In genomic region chr5:126718246-126718868, GRCh38 we compare ENCODE assay signal across 17 cellular contexts. TPM values are rescaled to one million over a fixed set of nuclear protein-coding genes. Genes with fewer than 3 reads are reported as not detected.
DNase-seq lines count a peak whose midpoint lies in the region; ATAC-seq, FAIRE-seq and TF ChIP-seq lines count a peak whose summit lies in the region.
"Had no signal": no experiment of that assay in that cellular context is flagged by ENCODE, and none has a peak within 500 bp of the region (broad histone marks: within the 10 kb centered on the region; RNA-seq: fewer than 3 reads in every experiment).

No MANE protein-coding gene starts in this region.

- no peaks in the 10 kb centered on the region for H3K27me3 Mint-ChIP-seq in endodermal cell (ENCODE audit: insufficient read depth)

- H3K4me1 ChIP-seq in A549 (no peaks in the 10 kb centered on the region), IMR-90 (ENCODE audit: control insufficient read depth, insufficient read depth, low read length) (no peaks in the 10 kb centered on the region), endodermal cell (ENCODE audit: control insufficient read depth, insufficient read depth, low read length) (peaks cover 6% of the 10 kb centered on the region), mesodermal cell (ENCODE audit: control insufficient read depth, insufficient read depth, low read length, poor library complexity, severe bottlenecking) (peaks cover 12% of the 10 kb centered on the region)
- H3K4me1 ChIP-seq: HAP-1, sigmoid colon, uterus had no signal

- H2BK5ac ChIP-seq in IMR-90 (ENCODE audit: low read depth, low read length, poor library complexity, severe bottlenecking): no peak overlapping the region

- in situ Hi-C loops in IMR-90 (cut with MboI; ENCODE audit: low sequenced_read_pairs): no loop called here

- H3K36me3 ChIP-seq in IMR-90 (ENCODE audit: control insufficient read depth, insufficient read depth, low read length) (no peaks in the 10 kb centered on the region), endodermal cell (ENCODE audit: control insufficient read depth, insufficient read depth, low read length) (no peaks in the 10 kb centered on the region), mesodermal cell (ENCODE audit: control insufficient read depth, insufficient read depth, low read length) (no peaks in the 10 kb centered on the region)
- H3K36me3 ChIP-seq: HAP-1, sigmoid colon, uterus had no signal

- no peak overlapping the region for H4K5ac ChIP-seq in IMR-90 (ENCODE audit: low read depth, low read length)

- no peak for TF ChIP-seq POLR2A in A549 (IDR thresholded peaks at IDR 0.05; ENCODE audit: low read length)
- TF ChIP-seq POLR2A in IMR-90 (IDR thresholded peaks at IDR 0.05; ENCODE audit: low read depth, low read length): no peak

- H3K36me3 Mint-ChIP-seq in endodermal cell (ENCODE audit: low read depth): no peaks in the 10 kb centered on the region
- H3K36me3 Mint-ChIP-seq: CD4-positive, alpha-beta memory T cell had no signal

- DNase-seq in A549 (ENCODE audit: low read depth in 1 of 2, low spot score in 1 of 2) (no peak), IMR-90 (no peak), endodermal cell (peak; percentile 92), superior temporal gyrus (ENCODE audit: extremely low spot score) (no peak), NCI-H2171 treated with DMSO at 0.1 percent for 48 hours (lab: John Stamatoyannopoulos, UW) (no peak), activated gamma-delta T cell (lab: John Stamatoyannopoulos, UW) (no peak)
- DNase-seq: activated CD4-positive, alpha-beta T cell treated with anti-CD3 and anti-CD28 coated beads for 4 hours; activated naive CD4-positive, alpha-beta T cell treated with Interleukin-2 at 50 U/mL for 16 hours; aorta; CD4-positive, alpha-beta memory T cell; DMS79; NCI-H1694 treated with DMSO at 0.1 percent for 48 hours; sigmoid colon; uterus had no signal

- no peak overlapping the region for H4K8ac ChIP-seq in IMR-90 (ENCODE audit: low read depth in 2 of 2, low read length in 2 of 2)

- dilution Hi-C loops in IMR-90 (cut with HindIII; ENCODE audit: low sequenced_read_pairs, unreplicated experiment): no loop called here

- no peak overlapping the region for H3K14ac ChIP-seq in IMR-90 (replicated peaks; ENCODE audit: low read depth, low read length)

- no peak overlapping the region for H3K23ac ChIP-seq in IMR-90 (ENCODE audit: low read depth, low read length)

- WGBS in A549 (ENCODE audit: missing lambda C conversion rate): 79% methylated on average over 10 of the region's 10 CpGs
- 16% methylated on average over 5 of the region's 10 CpGs; no CpG with 5 or more reads in 1 of the 2 experiments for WGBS in IMR-90 (ENCODE audit: extremely low coverage in 2 of 2, insufficient read length in 1 of 2), 2 experiments
- WGBS in endodermal cell (ENCODE audit: insufficient coverage in 1 of 2, insufficient read length in 1 of 2), 2 experiments: 15 to 25% methylated on average over 4 to 10 of the region's 10 CpGs
- WGBS in mesodermal cell (ENCODE audit: insufficient coverage in 2 of 2), 2 experiments: 4 to 5% methylated on average over 7 to 8 of the region's 10 CpGs

- H3K4me3 ChIP-seq in A549: no peak overlapping the region
- H3K4me3 ChIP-seq in IMR-90 (ENCODE audit: insufficient read depth, low read depth, low read length): no peak overlapping the region
- peak overlapping the region; percentile 67 for H3K4me3 ChIP-seq in endodermal cell (ENCODE audit: low read length)
- H3K4me3 ChIP-seq in mesodermal cell (ENCODE audit: extremely low read depth, insufficient read depth, low read length, poor library complexity, severe bottlenecking): no peak overlapping the region
- H3K4me3 ChIP-seq: HAP-1, sigmoid colon, uterus had no signal

- H2AFZ ChIP-seq in IMR-90 (replicated peaks; ENCODE audit: low read length, poor library complexity): peak overlapping the region; percentile 50

- no peak overlapping the region for H2BK15ac ChIP-seq in IMR-90 (ENCODE audit: low read depth, low read length)

- TF ChIP-seq CTCF in A549 (IDR thresholded peaks at IDR 0.05) (no peak), IMR-90 (conservative IDR thresholded peaks at IDR 0.05; ENCODE audit: low read depth, low read length) (no peak), endodermal cell (conservative IDR thresholded peaks at IDR 0.05) (no peak)

- H3K9me3 ChIP-seq in A549 (no peaks in the 10 kb centered on the region), IMR-90 (ENCODE audit: control insufficient read depth, insufficient read depth, low read length) (no peaks in the 10 kb centered on the region), endodermal cell (ENCODE audit: control insufficient read depth, low read length) (no peaks in the 10 kb centered on the region), mesodermal cell (ENCODE audit: control insufficient read depth, low read length) (no peaks in the 10 kb centered on the region)
- H3K9me3 ChIP-seq: HAP-1, sigmoid colon, uterus had no signal

- no peak overlapping the region for H4K91ac ChIP-seq in IMR-90 (ENCODE audit: insufficient read depth, low read depth, low read length)

- H2AK9ac ChIP-seq in IMR-90 (replicated peaks; ENCODE audit: low read depth, low read length, poor library complexity): no peak overlapping the region

- H3K27ac ChIP-seq in A549: no peak overlapping the region
- no peak overlapping the region for H3K27ac ChIP-seq in IMR-90 (ENCODE audit: insufficient read depth, low read length)
- no peak overlapping the region for H3K27ac ChIP-seq in endodermal cell (ENCODE audit: low read depth, low read length)
- H3K27ac ChIP-seq in mesodermal cell (ENCODE audit: low read depth, low read length, severe bottlenecking): peak overlapping the region; percentile 76
- H3K27ac ChIP-seq: sigmoid colon, uterus had no signal

- no peak for TF ChIP-seq EP300 in A549 (IDR thresholded peaks at IDR 0.05)

- ATAC-seq in A549 (peak; percentile 19 to 30; a peak in 2 of 6 replicates), IMR-90 (ENCODE audit: low read depth) (no peak), GM18867 (IDR thresholded peaks at IDR 0.05; ENCODE audit: unreplicated experiment) (no peak)

- H3K79me1 ChIP-seq in IMR-90 (ENCODE audit: low read depth in 1 of 2, low read length in 2 of 2): no peaks in the 10 kb centered on the region

- no peak for TF ChIP-seq RAD21 in A549 (conservative IDR thresholded peaks at IDR 0.05 in 1 of 2, IDR thresholded peaks at IDR 0.05 in 1 of 2)
- no peak for TF ChIP-seq RAD21 in IMR-90 (IDR thresholded peaks at IDR 0.05; ENCODE audit: low read length)

- no peak overlapping the region for H3K56ac ChIP-seq in IMR-90 (ENCODE audit: extremely low read depth, insufficient read depth, low read length)

- peak overlapping the region; percentile 84 for H3K27ac Mint-ChIP-seq in endodermal cell

- peaks cover 1% of the 10 kb centered on the region for H3K9me3 Mint-ChIP-seq in endodermal cell

- no peak for FAIRE-seq in A549 (lab: Jason Lieb, UNC)

- intact Hi-C loops in IMR-90 (cut with micrococcal nuclease): no loop called here

- CTCF ChIA-PET in A549 (lab: Yijun Ruan, JAX) (interaction anchor here (0.7 to 1.4 kb wide), 2 partner anchors 18 to 40 kb away, joined by 3 read pairs; no protein-coding TSS in a partner anchor), IMR-90 (lab: Yijun Ruan, JAX) (no interaction called here)

- no peak overlapping the region for H3K18ac ChIP-seq in IMR-90 (ENCODE audit: low read depth, low read length)

- POLR2A ChIA-PET in A549 (lab: Yijun Ruan, JAX) (no interaction called here), IMR-90 (lab: Charles Lee; ENCODE audit: unreplicated experiment) (no interaction called here)

- no peaks in the 10 kb centered on the region for H4K20me1 ChIP-seq in IMR-90 (ENCODE audit: insufficient read depth, low read length)

- H3K27me3 ChIP-seq in IMR-90 (ENCODE audit: control insufficient read depth, insufficient read depth, low read length) (no peaks in the 10 kb centered on the region), endodermal cell (ENCODE audit: control insufficient read depth, insufficient read depth, low read length, poor library complexity, severe bottlenecking) (no peaks in the 10 kb centered on the region)
- H3K27me3 ChIP-seq: sigmoid colon, uterus had no signal

- H3K4me2 ChIP-seq in A549 (no peak overlapping the region), IMR-90 (ENCODE audit: low read depth, low read length) (no peak overlapping the region)

- no peak overlapping the region for H2BK120ac ChIP-seq in IMR-90 (ENCODE audit: low read depth, low read length)

- peaks cover 9% of the 10 kb centered on the region for H3K4me1 Mint-ChIP-seq in endodermal cell

- no TSS peak for BruUV-seq in IMR-90 (replicated peaks; lab: Mats Ljungman, UMichigan)

- no peaks in the 10 kb centered on the region for H3K9me1 ChIP-seq in IMR-90 (ENCODE audit: insufficient read depth, low read length)

- no peak overlapping the region for H2BK20ac ChIP-seq in IMR-90 (ENCODE audit: low read depth, low read length)

- no peak overlapping the region for H3K9ac ChIP-seq in IMR-90 (ENCODE audit: low read depth, low read length)
- no peak overlapping the region for H3K9ac ChIP-seq in endodermal cell (ENCODE audit: extremely low read depth, low read length, poor library complexity, severe bottlenecking)

- peak overlapping the region; percentile 29 for H3K4me3 Mint-ChIP-seq in endodermal cell
- H3K4me3 Mint-ChIP-seq: CD4-positive, alpha-beta memory T cell had no signal

- H3K4ac ChIP-seq in IMR-90 (ENCODE audit: low read depth, low read length): no peak overlapping the region

- H2AK5ac ChIP-seq in IMR-90 (ENCODE audit: low read depth, low read length): no peak overlapping the region

TF ChIP-seq in A549, 52 proteins besides CTCF, POLR2A, EP300 and RAD21 (continues in another document):
- TF ChIP-seq ZSCAN20 (CRISPR knock-in tag; IDR thresholded peaks at IDR 0.05) (no peak), SREBF2 (IDR thresholded peaks at IDR 0.05) (no peak)

TF ChIP-seq in IMR-90, 13 proteins besides CTCF, POLR2A, EP300 and RAD21 (continues in another document):
- no peak for TF ChIP-seq RCOR1 (IDR thresholded peaks at IDR 0.05; ENCODE audit: insufficient replicate concordance, low read length)

RNA-seq across cellular contexts. Expression of gene LMNB1, which starts 58.6 kb away (rescaled TPM):
- 37.0 and 45.9 TPM in 2 replicates for polyA plus RNA-seq in A549 (2011; rRNA removed)
- 66.0 and 76.2 TPM in 2 replicates for polyA plus RNA-seq in A549 (2012; cell fraction: cytosol; rRNA removed)
- 73.3 and 176 TPM in 2 replicates for polyA plus RNA-seq in A549 (2012; cell fraction: nucleus; rRNA removed)
- 55.6 to 62.2 TPM (median 57.0 TPM) in 3 replicates for polyA plus RNA-seq in A549 (2017; fragmentation: RNase III; extraction: RNeasy Plus Mini Kit Qiagen cat#74134 plus additional on column Dnase treatment)
- 16.6 and 19.2 TPM in 2 replicates for polyA minus RNA-seq in A549 (2011; rRNA and poly(A)+ RNA removed)
- total RNA-seq in IMR-90 (2012; rRNA removed): 53.6 and 68.6 TPM in 2 replicates
- polyA plus RNA-seq in IMR-90 (2012; rRNA removed): 36.0 and 37.8 TPM in 2 replicates
- 38.0 and 42.0 TPM in 2 replicates for polyA plus RNA-seq in IMR-90 (2012; cell fraction: cytosol; rRNA removed)
- polyA plus RNA-seq in IMR-90 (2012; cell fraction: nucleus; rRNA removed; ENCODE audit: low replicate concordance): 12.0 and 34.2 TPM in 2 replicates
- 100 to 1,000 TPM; 185 to 205 TPM for total RNA-seq in endodermal cell
- polyA plus RNA-seq in endodermal cell (2013, experiment 1 of 2): 204 TPM
- polyA plus RNA-seq in endodermal cell (2013, experiment 2 of 2): 208 TPM
- polyA plus RNA-seq in mesodermal cell (2013, experiment 1 of 2): 117 TPM
- 125 TPM for polyA plus RNA-seq in mesodermal cell (2013, experiment 2 of 2)

Comparison
In these comparisons a context has a peak if more than half of its experiments do, and no peak if none do; other contexts are left out.
1. ATAC-seq: peak in A549 (2 of 2); none in IMR-90 (single experiment) and GM18867 (single experiment).